In genomic region chr10:35391954-35392262, GRCh38 we compare ENCODE assay signal across 35 cellular contexts.
"Had no signal": no experiment of that assay in that cellular context is flagged by ENCODE, and none has a peak within 500 bp of the region (broad histone marks: within the 10 kb centered on the region; RNA-seq: fewer than 3 reads in every experiment).

No MANE protein-coding gene starts in this region.

- H3K27ac Mint-ChIP-seq: activated CD4-positive, alpha-beta T cell treated with anti-CD3 and anti-CD28 coated beads for 36 hours; activated CD8-positive, alpha-beta T cell treated with anti-CD3 and anti-CD28 coated beads, Interleukin-2, amount 10 ng/mL, durations not matched to agents 7 days and 5 days; activated naive CD4-positive, alpha-beta T cell treated with anti-CD3 and anti-CD28 coated beads, Interleukin-2, amount 10 ng/mL, durations not matched to agents 7 days and 5 days; activated naive CD8-positive, alpha-beta T cell; activated T-cell treated with anti-CD3 and anti-CD28 coated beads, Interleukin-2, amount 50 U/mL, for 24 hours; activated T-helper 1 cell treated with anti-CD3 and anti-CD28 coated beads, Interleukin-12 subunit alpha, Interleukin-12 subunit beta, Interleukin-2, Interleukin-4 antibody, amounts not matched to agents 30 ng/mL and 10 ng/mL and 1 ng/mL, durations not matched to agents 14 hours and 24 hours and 36 hours; T-helper 1 cell treated with Interleukin-12 subunit alpha and Interleukin-12 subunit beta and Interleukin-4 antibody, amounts not matched to agents 30 μg/mL and 1 μg/mL, for 36 hours; T-helper 2 cell treated with Interferon-gamma antibody and Interleukin-4, amounts not matched to agents 5 μg/mL and 100 μg/mL, for 36 hours had no signal

- H3K27me3 Mint-ChIP-seq: activated CD4-positive, alpha-beta T cell treated with anti-CD3 and anti-CD28 coated beads for 36 hours; activated CD4-positive, alpha-beta T cell treated with anti-CD3 and anti-CD28 coated beads, Interleukin-2, amount 10 ng/mL, durations not matched to agents 7 days and 5 days; activated naive CD4-positive, alpha-beta T cell treated with anti-CD3 and anti-CD28 coated beads, Interleukin-2, amount 10 ng/mL, durations not matched to agents 7 days and 5 days; activated naive CD8-positive, alpha-beta T cell; activated T-cell treated with anti-CD3 and anti-CD28 coated beads, Interleukin-2, amount 50 U/mL, for 24 hours had no signal

- H3K27me3 ChIP-seq: Peyer's patch, SJSA1 had no signal

- H3K36me3 ChIP-seq: Peyer's patch, SJSA1 had no signal

- H3K9me3 ChIP-seq: Peyer's patch, SK-N-SH had no signal

- DNase-seq: activated CD4-positive, alpha-beta T cell treated with anti-CD3 and anti-CD28 coated beads for 36 hours; activated CD4-positive, alpha-beta T cell treated with anti-CD3 and anti-CD28 coated beads, Interleukin-2, amount 10 ng/mL, durations not matched to agents 7 days and 5 days; activated CD4-positive, alpha-beta T cell treated with anti-CD3 and anti-CD28 coated beads, Interleukin-2, amount 50 U/mL, for 48 hours; activated CD8-positive, alpha-beta T cell treated with anti-CD3 and anti-CD28 coated beads, Interleukin-2, amount 10 ng/mL, durations not matched to agents 7 days and 5 days; activated effector memory CD4-positive, alpha-beta T cell treated with Interleukin-2 at 50 U/mL for 16 hours; activated naive CD4-positive, alpha-beta T cell treated with anti-CD3 and anti-CD28 coated beads, Interleukin-2, amount 10 ng/mL, durations not matched to agents 7 days and 5 days; activated T-cell treated with anti-CD3 and anti-CD28 coated beads, Interleukin-2, amount 50 U/mL, for 24 hours; amniotic stem cell; aorta; caudate nucleus; KG1; MM.1S; MV-4-11; NCI-H1092; NCI-H1436 treated with DMSO at 0.1 percent for 48 hours; NCI-H1694 treated with DMSO at 0.1 percent for 48 hours; NCI-H2029; NCI-H2107; NCI-H2171; NCI-H510A; NCI-H526; NCI-H748 treated with DMSO at 0.1 percent for 48 hours; NK-92 treated with Interleukin-12 subunit alpha and Interleukin-12 subunit beta, amount 100 ng/mL, for 24 hours; PC-3; Peyer's patch; RPMI8226; SHP77 treated with DMSO at 0.1 percent for 48 hours; SK-N-SH had no signal

- H3K27ac ChIP-seq: Peyer's patch, SJSA1 had no signal

- H3K4me2 ChIP-seq: SK-N-SH had no signal

- ATAC-seq: activated CD4-positive, alpha-beta T cell treated with anti-CD3 and anti-CD28 coated beads for 36 hours; activated CD4-positive, CD25-positive, alpha-beta regulatory T cell treated with anti-CD3 and anti-CD28 coated beads, Interleukin-2, amount 50 U/mL, for 24 hours; activated CD8-positive, alpha-beta T cell treated with anti-CD3 and anti-CD28 coated beads, Interleukin-2, amount 10 ng/mL, durations not matched to agents 7 days and 5 days; PC-3; WTC11 had no signal

- H3K4me3 Mint-ChIP-seq: activated CD4-positive, alpha-beta T cell treated with anti-CD3 and anti-CD28 coated beads for 36 hours; activated CD4-positive, alpha-beta T cell treated with anti-CD3 and anti-CD28 coated beads, Interleukin-2, amount 10 ng/mL, durations not matched to agents 7 days and 5 days; activated CD8-positive, alpha-beta T cell treated with anti-CD3 and anti-CD28 coated beads, Interleukin-2, amount 10 ng/mL, durations not matched to agents 7 days and 5 days; activated naive CD4-positive, alpha-beta T cell treated with anti-CD3 and anti-CD28 coated beads, Interleukin-2, amount 10 ng/mL, durations not matched to agents 7 days and 5 days; activated naive CD8-positive, alpha-beta T cell; activated T-cell treated with anti-CD3 and anti-CD28 coated beads, Interleukin-2, amount 50 U/mL, for 24 hours; activated T-helper 1 cell treated with anti-CD3 and anti-CD28 coated beads, Interleukin-12 subunit alpha, Interleukin-12 subunit beta, Interleukin-2, Interleukin-4 antibody, amounts not matched to agents 30 ng/mL and 10 ng/mL and 1 ng/mL, durations not matched to agents 14 hours and 24 hours and 36 hours; T-helper 1 cell treated with Interleukin-12 subunit alpha and Interleukin-12 subunit beta and Interleukin-4 antibody, amounts not matched to agents 30 μg/mL and 1 μg/mL, for 36 hours; T-helper 2 cell treated with Interferon-gamma antibody and Interleukin-4, amounts not matched to agents 5 μg/mL and 100 μg/mL, for 36 hours; WTC11 had no signal

- H3K4me3 ChIP-seq: Peyer's patch, SJSA1 had no signal
